In the genomic region with DNA sequence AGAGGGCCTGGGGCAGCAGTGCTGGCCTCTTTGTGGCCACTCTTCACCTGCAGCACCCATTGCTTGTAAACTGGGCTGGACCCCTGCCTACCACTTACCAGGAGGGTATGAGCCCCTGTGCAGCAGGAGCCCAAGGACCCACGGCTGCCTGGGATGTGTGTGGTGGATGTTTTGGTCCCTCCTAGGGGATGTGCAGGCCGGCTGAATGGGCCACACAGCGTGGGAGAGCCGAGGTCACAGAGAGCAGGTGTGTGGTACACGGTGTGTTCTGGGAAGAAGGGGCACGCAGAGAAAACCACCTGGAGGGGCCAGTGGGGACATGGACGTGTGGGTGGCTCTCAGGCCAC, we compare ENCODE assay signal across 12 cellular contexts. TPM values are rescaled to one million over a fixed set of nuclear protein-coding genes. Genes with fewer than 3 reads are reported as not detected.
DNase-seq lines count a peak whose midpoint lies in the region; ATAC-seq and TF ChIP-seq lines count a peak whose summit lies in the region.
"Had no signal": no experiment of that assay in that cellular context is flagged by ENCODE, and none has a peak within 500 bp of the region (broad histone marks: within the 10 kb centered on the region; RNA-seq: fewer than 3 reads in every experiment).

No MANE protein-coding gene starts in this region.

- no peak for TF ChIP-seq CTCF in Loucy (conservative IDR thresholded peaks at IDR 0.05; ENCODE audit: low read length)
- no peak for TF ChIP-seq CTCF in esophagus squamous epithelium (IDR thresholded peaks at IDR 0.05)

- no peaks in the 10 kb centered on the region for H3K36me3 Mint-ChIP-seq in activated CD4-positive, alpha-beta T cell treated with anti-CD3 and anti-CD28 coated beads, Interleukin-2, amount 10 ng/mL, durations not matched to agents 24 days and 14 days (ENCODE audit: low read depth)
- no peaks in the 10 kb centered on the region for H3K36me3 Mint-ChIP-seq in natural killer cell treated with Interleukin-12 subunit alpha and Interleukin-12 subunit beta and Interleukin-15 and Interleukin-18, amount 100 ng/mL, for 72 hours

- H3K4me2 ChIP-seq in Loucy (ENCODE audit: low read depth, low read length, poor library complexity, severe bottlenecking) (no peak overlapping the region), skeletal muscle satellite cell (ENCODE audit: low read length) (no peak overlapping the region)

- no peaks in the 10 kb centered on the region for H4K20me1 ChIP-seq in Loucy (ENCODE audit: insufficient read depth, low read length, poor library complexity, severe bottlenecking)

- intact Hi-C loops in activated CD4-positive, alpha-beta T cell treated with anti-CD3 and anti-CD28 coated beads, Interleukin-2, amount 10 ng/mL, durations not matched to agents 24 days and 14 days (cut with micrococcal nuclease): no loop called here
- intact Hi-C loops in esophagus squamous epithelium (cut with DNase I): no loop called here

- H3K9me2 ChIP-seq in Loucy (replicated peaks; ENCODE audit: low read depth, low read length): no peaks in the 10 kb centered on the region

- 42% methylated on average over 5 of the region's 7 CpGs; no CpG with 5 or more reads in 1 of the 2 donors for WGBS in esophagus squamous epithelium, 2 donors

- no peaks in the 10 kb centered on the region for H3K79me2 ChIP-seq in Loucy (ENCODE audit: insufficient read depth, low read length)

- no peak overlapping the region for H2AFZ ChIP-seq in Loucy (ENCODE audit: low read length)

- peak overlapping the region in 3 of 4 donors; percentile 61 to 77 (median 69) for H3K27ac ChIP-seq in esophagus squamous epithelium
- H3K27ac ChIP-seq: right lobe of liver had no signal

- peaks cover 7% of the 10 kb centered on the region for H3K4me1 Mint-ChIP-seq in activated CD4-positive, alpha-beta T cell treated with anti-CD3 and anti-CD28 coated beads, Interleukin-2, amount 10 ng/mL, durations not matched to agents 24 days and 14 days
- no peaks in the 10 kb centered on the region for H3K4me1 Mint-ChIP-seq in natural killer cell treated with Interleukin-12 subunit alpha and Interleukin-12 subunit beta and Interleukin-15 and Interleukin-18, amount 100 ng/mL, for 72 hours (ENCODE audit: low read depth in 2 of 2)

- no peaks in the 10 kb centered on the region for H3K9me3 ChIP-seq in Loucy (ENCODE audit: insufficient read depth, low read depth, low read length)
- no peaks in the 10 kb centered on the region for H3K9me3 ChIP-seq in esophagus squamous epithelium
- no peaks in the 10 kb centered on the region for H3K9me3 ChIP-seq in skeletal muscle satellite cell (replicated peaks; ENCODE audit: low read length)
- H3K9me3 ChIP-seq: right lobe of liver had no signal

- H3K27ac Mint-ChIP-seq in activated CD4-positive, alpha-beta T cell treated with anti-CD3 and anti-CD28 coated beads, Interleukin-2, amount 10 ng/mL, durations not matched to agents 24 days and 14 days: no peak overlapping the region
- H3K27ac Mint-ChIP-seq in natural killer cell treated with Interleukin-12 subunit alpha and Interleukin-12 subunit beta and Interleukin-15 and Interleukin-18, amount 100 ng/mL, for 72 hours: no peak overlapping the region

- peaks cover 4% of the 10 kb centered on the region for H3K4me1 ChIP-seq in Loucy (ENCODE audit: insufficient read depth, low read length, poor library complexity, severe bottlenecking)
- H3K4me1 ChIP-seq in esophagus squamous epithelium: peaks cover 23 to 61% (median 26%) of the 10 kb centered on the region in 3 donors
- H3K4me1 ChIP-seq in skeletal muscle satellite cell (ENCODE audit: control insufficient read depth, insufficient read depth, low read length): peaks cover 53% of the 10 kb centered on the region
- H3K4me1 ChIP-seq: right lobe of liver had no signal

- no peaks in the 10 kb centered on the region for H3F3A ChIP-seq in Loucy (ENCODE audit: low read depth)

- peak; percentile 4 for DNase-seq in activated CD4-positive, alpha-beta T cell treated with anti-CD3 and anti-CD28 coated beads for 1 hour
- DNase-seq in activated CD4-positive, alpha-beta T cell treated with anti-CD3 and anti-CD28 coated beads, Interleukin-2, amount 10 ng/mL, durations not matched to agents 24 days and 14 days: no peak
- no peak for DNase-seq in esophagus squamous epithelium (lab: John Stamatoyannopoulos, UW)
- no peak for DNase-seq in natural killer cell treated with Interleukin-12 subunit alpha and Interleukin-12 subunit beta and Interleukin-15 and Interleukin-18, amount 100 ng/mL, for 72 hours (ENCODE audit: low spot score)
- no peak for DNase-seq in H4 (ENCODE audit: low spot score)
- DNase-seq: activated T-cell treated with anti-CD3 and anti-CD28 coated beads for 4 hours, NCI-H1930, SHP77 treated with DMSO at 0.1 percent for 48 hours had no signal

- H3K36me3 ChIP-seq in Loucy (ENCODE audit: insufficient read depth, low read length) (no peaks in the 10 kb centered on the region), esophagus squamous epithelium (peaks cover 0 to 22% (median 0%) of the 10 kb centered on the region in 3 donors), skeletal muscle satellite cell (ENCODE audit: insufficient read depth, low read length) (peaks cover 21% of the 10 kb centered on the region)
- H3K36me3 ChIP-seq: right lobe of liver had no signal

- H3K27me3 ChIP-seq in Loucy (ENCODE audit: insufficient read depth, low read length, poor library complexity, severe bottlenecking): no peaks in the 10 kb centered on the region
- no peaks in the 10 kb centered on the region for H3K27me3 ChIP-seq in esophagus squamous epithelium
- H3K27me3 ChIP-seq in skeletal muscle satellite cell (ENCODE audit: control insufficient read depth, insufficient read depth, low read length): no peaks in the 10 kb centered on the region
- H3K27me3 ChIP-seq: right lobe of liver had no signal

- no peaks in the 10 kb centered on the region for H3K9me3 Mint-ChIP-seq in activated CD4-positive, alpha-beta T cell treated with anti-CD3 and anti-CD28 coated beads, Interleukin-2, amount 10 ng/mL, durations not matched to agents 24 days and 14 days
- H3K9me3 Mint-ChIP-seq in natural killer cell treated with Interleukin-12 subunit alpha and Interleukin-12 subunit beta and Interleukin-15 and Interleukin-18, amount 100 ng/mL, for 72 hours: no peaks in the 10 kb centered on the region

- peak overlapping the region; percentile 32 for H3K9ac ChIP-seq in Loucy (ENCODE audit: low read depth, low read length, poor library complexity, severe bottlenecking)
- H3K9ac ChIP-seq in skeletal muscle satellite cell (ENCODE audit: low read depth, low read length): peak overlapping the region; percentile 60

- no peak overlapping the region for H3K4me3 ChIP-seq in Loucy (ENCODE audit: low read length, poor library complexity, severe bottlenecking)
- no peak overlapping the region for H3K4me3 ChIP-seq in esophagus squamous epithelium
- no peak overlapping the region for H3K4me3 ChIP-seq in skeletal muscle satellite cell (ENCODE audit: low read length)
- H3K4me3 ChIP-seq: right lobe of liver had no signal

- no peak for TF ChIP-seq POLR2A in esophagus squamous epithelium (IDR thresholded peaks at IDR 0.05)

- H3K27me3 Mint-ChIP-seq in activated CD4-positive, alpha-beta T cell treated with anti-CD3 and anti-CD28 coated beads, Interleukin-2, amount 10 ng/mL, durations not matched to agents 24 days and 14 days: no peaks in the 10 kb centered on the region
- H3K27me3 Mint-ChIP-seq in natural killer cell treated with Interleukin-12 subunit alpha and Interleukin-12 subunit beta and Interleukin-15 and Interleukin-18, amount 100 ng/mL, for 72 hours: no peaks in the 10 kb centered on the region

- no peak for ATAC-seq in natural killer cell treated with Interleukin-12 subunit alpha and Interleukin-12 subunit beta and Interleukin-15 and Interleukin-18, amount 100 ng/mL, for 72 hours
- no peak for ATAC-seq in GM21529 (IDR thresholded peaks at IDR 0.05; ENCODE audit: unreplicated experiment)

- no peak overlapping the region for H3K4me3 Mint-ChIP-seq in activated CD4-positive, alpha-beta T cell treated with anti-CD3 and anti-CD28 coated beads, Interleukin-2, amount 10 ng/mL, durations not matched to agents 24 days and 14 days
- no peak overlapping the region for H3K4me3 Mint-ChIP-seq in natural killer cell treated with Interleukin-12 subunit alpha and Interleukin-12 subunit beta and Interleukin-15 and Interleukin-18, amount 100 ng/mL, for 72 hours

RNA-seq across cellular contexts. Expression of a gene that starts 19.3 kb away (rescaled TPM):
- total RNA-seq in activated CD4-positive, alpha-beta T cell treated with anti-CD3 and anti-CD28 coated beads, Interleukin-2, amount 10 ng/mL, durations not matched to agents 24 days and 14 days: 21.1 and 21.4 TPM in 2 replicates
- total RNA-seq in esophagus squamous epithelium: 1 to 10 TPM; 5.7 to 8.5 (median 6.4) TPM
- total RNA-seq in skeletal muscle satellite cell (2012; rRNA removed): 3.7 and 7.9 TPM in 2 replicates
- total RNA-seq in natural killer cell treated with Interleukin-12 subunit alpha and Interleukin-12 subunit beta and Interleukin-15 and Interleukin-18, amount 100 ng/mL, for 72 hours: 10 to 100 TPM in 1 of 2 donors, 1 to 10 TPM in 1; 9.7 to 17.9 TPM
- 5.7 and 12.4 TPM in 2 replicates for total RNA-seq in H4 (2014; rRNA removed; shearing (Covaris generic))

RNA-seq across cellular contexts. Expression of a gene that starts 19.3 kb away (rescaled TPM):
- 20.0 and 23.4 TPM in 2 replicates for total RNA-seq in activated CD4-positive, alpha-beta T cell treated with anti-CD3 and anti-CD28 coated beads, Interleukin-2, amount 10 ng/mL, durations not matched to agents 24 days and 14 days
- total RNA-seq in esophagus squamous epithelium: 10 to 100 TPM in 2 of 4 donors, 1 to 10 TPM in 2; 9.4 to 18.2 (median 11.4) TPM
- total RNA-seq in skeletal muscle satellite cell (2012; rRNA removed): 9.4 and 12.0 TPM in 2 replicates
- total RNA-seq in natural killer cell treated with Interleukin-12 subunit alpha and Interleukin-12 subunit beta and Interleukin-15 and Interleukin-18, amount 100 ng/mL, for 72 hours: 10 to 100 TPM; 11.2 to 26.3 TPM
- total RNA-seq in H4 (2014; rRNA removed; shearing (Covaris generic)): 2.3 and 2.6 TPM in 2 replicates
